8 cellular contexts compared by ENCODE assay signal in the genomic region with DNA sequence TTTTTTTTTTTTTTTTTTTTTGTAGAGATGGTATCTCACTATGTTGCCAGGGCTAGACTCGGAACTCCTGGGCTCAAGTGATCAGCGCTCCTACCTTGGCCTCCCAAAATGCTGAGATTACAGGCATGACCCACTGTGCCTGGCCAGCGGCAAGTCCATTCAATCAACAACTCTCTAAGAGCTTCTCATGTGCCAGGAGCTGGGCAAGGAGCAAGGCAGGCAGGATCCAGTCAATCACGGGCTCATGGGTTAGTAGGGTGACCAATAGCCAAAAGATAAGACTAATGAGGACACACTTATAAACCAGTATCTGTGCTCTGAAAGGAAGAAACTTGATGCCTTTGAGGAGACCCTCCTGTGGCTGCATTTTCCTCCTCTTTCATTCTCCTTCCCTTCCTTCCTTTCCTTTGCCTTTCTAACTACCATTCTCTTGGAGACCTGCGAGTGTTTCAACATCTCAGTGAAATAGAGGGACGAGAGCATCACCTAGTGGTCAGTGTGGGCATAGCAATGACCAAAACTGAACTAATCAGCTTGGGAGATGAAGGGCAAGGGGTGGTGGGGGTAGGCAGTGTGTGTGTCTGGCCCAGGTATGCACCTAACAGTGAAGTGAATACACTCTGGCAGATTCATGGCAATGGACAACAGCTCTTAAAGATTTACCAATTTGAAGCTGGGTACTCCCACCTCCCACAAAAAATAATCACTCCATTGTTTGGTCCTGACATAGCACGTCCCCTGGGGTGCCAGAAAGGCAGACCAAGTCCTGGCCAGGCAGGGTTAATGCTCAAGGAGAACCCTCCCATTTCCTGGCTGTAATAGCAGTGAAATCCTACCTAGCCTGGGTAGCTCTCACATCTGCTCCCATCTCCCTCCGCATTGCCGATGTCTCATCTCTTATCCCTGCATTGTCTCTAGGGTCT. TPM values are rescaled to one million over a fixed set of nuclear protein-coding genes. Genes with fewer than 3 reads are reported as not detected.
DNase-seq lines count a peak whose midpoint lies in the region; ATAC-seq and TF ChIP-seq lines count a peak whose summit lies in the region.

No MANE protein-coding gene starts in this region.

- no peaks in the 10 kb centered on the region for H3K36me3 ChIP-seq in body of pancreas (replicated peaks in 1 of 2; ENCODE audit: insufficient read depth in 1 of 2, low read depth in 2 of 2)

- no peak overlapping the region for H3K27ac ChIP-seq in body of pancreas

- ATAC-seq in body of pancreas, result peak; percentile 92
- ATAC-seq in HG02571 (IDR thresholded peaks at IDR 0.05; ENCODE audit: unreplicated experiment), result no peak

- intact Hi-C loops in body of pancreas (cut with DNase I), result loop anchor here (5.0 kb wide), 1 partner anchor 178 kb away; no protein-coding TSS in a partner anchor

- 41 to 52% methylated on average over 7 to 9 of the region's 9 CpGs for WGBS in body of pancreas, 2 donors

- H3K9me3 ChIP-seq in body of pancreas, result no peaks in the 10 kb centered on the region

- TF ChIP-seq POLR2A in body of pancreas (IDR thresholded peaks at IDR 0.05), result no peak

- H3K4me1 ChIP-seq in body of pancreas, result peaks cover 15% of the 10 kb centered on the region

- peak; percentile 92 to 99 (median 98) for TF ChIP-seq CTCF in body of pancreas (IDR thresholded peaks at IDR 0.05)

- DNase-seq in NCI-H187 (lab: John Stamatoyannopoulos, UW), result peak; percentile 51 to 64
- no peak for DNase-seq in NCI-H187 treated with DMSO at 0.1 percent for 48 hours (lab: John Stamatoyannopoulos, UW)
- DNase-seq in NCI-H1694 treated with DMSO at 0.1 percent for 48 hours (lab: John Stamatoyannopoulos, UW), result peak; percentile 42
- peak; percentile 54 for DNase-seq in UCSD-AML1 (lab: John Stamatoyannopoulos, UW; ENCODE audit: unreplicated experiment)
- peak; percentile 78 to 89 (median 84) for DNase-seq in body of pancreas
- DNase-seq in inferior parietal cortex (ENCODE audit: extremely low spot score), result peak; percentile 95
- peak; percentile 64 to 81 for DNase-seq in stimulated activated CD4-positive, alpha-beta T cell treated with anti-CD3 and anti-CD28 coated beads, Interleukin-1b, Interleukin-23, amount 100 ng/mL, for 4 hours (ENCODE audit: low read depth in 2 of 2)

- no peak overlapping the region for H3K4me3 ChIP-seq in body of pancreas

- H3K27me3 ChIP-seq in body of pancreas, result no peaks in the 10 kb centered on the region

RNA-seq across cellular contexts. Expression of gene RPP25, which starts 6.2 kb away (rescaled TPM):
- total RNA-seq in body of pancreas, result 10 to 100 TPM in 1 of 2 donors, 1 to 10 TPM in 1; 9.1 to 11.5 TPM

RNA-seq across cellular contexts. Expression of gene COX5A, which starts 12.5 kb away (rescaled TPM):
- 10 to 100 TPM; 50.1 to 61.5 TPM for total RNA-seq in body of pancreas

RNA-seq across cellular contexts. Expression of gene FAM219B, which starts 43.7 kb away (rescaled TPM):
- total RNA-seq in body of pancreas, result 10 to 100 TPM; 25.4 to 42.8 TPM

RNA-seq across cellular contexts. Expression of gene SCAMP5, which starts 45.0 kb away (rescaled TPM):
- 10 to 100 TPM; 21.1 to 30.4 TPM for total RNA-seq in body of pancreas
